Comparison of ENCODE assay signal across 8 cellular contexts in the genomic region with DNA sequence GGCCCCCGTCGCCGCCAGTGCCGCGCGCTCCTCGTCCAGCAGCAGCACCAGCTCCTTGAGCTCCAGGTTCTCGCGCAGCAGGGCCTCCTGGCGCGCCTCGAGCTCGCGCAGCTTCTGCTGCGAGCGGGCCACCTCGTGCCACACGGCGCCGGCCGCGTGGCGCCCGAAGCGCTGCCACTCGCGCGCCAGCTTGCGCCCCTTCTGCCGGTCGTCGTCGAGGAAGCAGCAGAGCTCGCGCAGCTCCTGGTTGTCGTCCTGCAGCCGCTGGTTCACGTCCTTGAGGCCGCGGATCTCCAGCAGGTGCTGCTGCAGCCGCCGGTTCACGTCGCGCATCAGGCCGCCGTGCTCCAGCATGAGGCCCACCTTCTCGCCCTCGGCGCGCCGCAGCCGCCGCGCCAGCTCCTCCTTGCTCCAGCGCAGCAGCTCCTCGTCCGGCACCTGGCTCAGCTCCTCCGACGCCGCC. TPM values are rescaled to one million over a fixed set of nuclear protein-coding genes. Genes with fewer than 3 reads are reported as not detected.
DNase-seq lines count a peak whose midpoint lies in the region; ATAC-seq and TF ChIP-seq lines count a peak whose summit lies in the region.

No MANE protein-coding gene starts in this region.

- H3K9me3 ChIP-seq in HUES48 (ENCODE audit: control insufficient read depth, insufficient read depth, low read length) (no peaks in the 10 kb centered on the region), duodenal mucosa (ENCODE audit: control insufficient read depth in 1 of 2, low read length in 2 of 2) (no peaks in the 10 kb centered on the region), upper lobe of right lung (no peaks in the 10 kb centered on the region)

- H3K4me3 ChIP-seq in GM08714 (ENCODE audit: low read length) = peak overlapping the region; percentile 47; the same call in 1 of the 2 replicates
- H3K4me3 ChIP-seq in HUES48 (ENCODE audit: low read depth, low read length) = peak overlapping the region; percentile 58
- H3K4me3 ChIP-seq in duodenal mucosa (ENCODE audit: low read depth in 1 of 2, low read length in 2 of 2) = peak overlapping the region; percentile 52 to 71
- H3K4me3 ChIP-seq in upper lobe of right lung = peak overlapping the region; percentile 58

- H3K27ac Mint-ChIP-seq in activated B cell treated with CpG ODN at 0.5 μM for 24 hours (no peak overlapping the region), nephron (no peak overlapping the region)

- H3K9me3 Mint-ChIP-seq in activated B cell treated with CpG ODN at 0.5 μM for 24 hours (no peaks in the 10 kb centered on the region), nephron (no peaks in the 10 kb centered on the region)

- ATAC-seq in activated B cell treated with CpG ODN at 0.5 μM for 24 hours (ENCODE audit: low read depth) (no peak), upper lobe of right lung (no peak), GM18498 (IDR thresholded peaks at IDR 0.05; ENCODE audit: unreplicated experiment) (no peak), HG03378 (IDR thresholded peaks at IDR 0.05; ENCODE audit: unreplicated experiment) (no peak)

- no peak overlapping the region for H3K9ac ChIP-seq in HUES48 (ENCODE audit: low read depth, low read length)
- peak overlapping the region in 1 of 2 donors; percentile 47 for H3K9ac ChIP-seq in duodenal mucosa (ENCODE audit: low read depth in 1 of 2, low read length in 2 of 2)

- DNase-seq in activated B cell treated with CpG ODN at 0.5 μM for 24 hours (peak; percentile 54), upper lobe of right lung (peak; percentile 75)

- H3K27me3 ChIP-seq in HUES48 (ENCODE audit: control insufficient read depth, insufficient read depth, low read length) (peaks cover 32% of the 10 kb centered on the region), duodenal mucosa (ENCODE audit: control insufficient read depth in 1 of 2, insufficient read depth in 2 of 2, low read length in 2 of 2) (no peaks in the 10 kb centered on the region), upper lobe of right lung (no peaks in the 10 kb centered on the region)

- H3K27ac ChIP-seq in HUES48 (ENCODE audit: low read depth, low read length) (no peak overlapping the region), duodenal mucosa (ENCODE audit: low read depth, low read length) (no peak overlapping the region), upper lobe of right lung (no peak overlapping the region)

- TF ChIP-seq CTCF in activated B cell treated with CpG ODN at 0.5 μM for 24 hours (IDR thresholded peaks at IDR 0.05) (no peak), nephron (IDR thresholded peaks at IDR 0.05; ENCODE audit: unreplicated experiment in 3 of 3) (no peak), upper lobe of right lung (IDR thresholded peaks at IDR 0.05) (no peak)

- H3K4me1 ChIP-seq in HUES48 (ENCODE audit: control insufficient read depth, insufficient read depth, low read length) (peaks cover 25% of the 10 kb centered on the region), duodenal mucosa (ENCODE audit: control insufficient read depth in 1 of 2, insufficient read depth in 2 of 2, low read length in 2 of 2) (peaks cover 52 to 54% of the 10 kb centered on the region in 2 donors), upper lobe of right lung (peaks cover 39% of the 10 kb centered on the region)

- H3K36me3 ChIP-seq in HUES48 (ENCODE audit: control insufficient read depth, insufficient read depth, low read length) (no peaks in the 10 kb centered on the region), duodenal mucosa (ENCODE audit: control insufficient read depth in 1 of 2, insufficient read depth in 2 of 2, low read length in 2 of 2) (no peaks in the 10 kb centered on the region), upper lobe of right lung (no peaks in the 10 kb centered on the region)

- no peaks in the 10 kb centered on the region for H3K36me3 Mint-ChIP-seq in activated B cell treated with CpG ODN at 0.5 μM for 24 hours (ENCODE audit: low read depth)
- no peaks in the 10 kb centered on the region for H3K36me3 Mint-ChIP-seq in nephron (ENCODE audit: low read depth)

- H3K4me3 Mint-ChIP-seq in activated B cell treated with CpG ODN at 0.5 μM for 24 hours = peak overlapping the region; percentile 53
- H3K4me3 Mint-ChIP-seq in nephron = peak overlapping the region; percentile 55 to 79 (median 76)

- CTCF ChIA-PET in activated B cell treated with CpG ODN at 0.5 μM for 24 hours (lab: Charles Lee) = no interaction called here

- intact Hi-C loops in activated B cell treated with CpG ODN at 0.5 μM for 24 hours (cut with micrococcal nuclease) = loop anchor here (5.0 to 10.0 kb wide), 4 partner anchors 464 to 771 kb away; a partner anchor contains a TSS
- intact Hi-C loops in upper lobe of right lung (cut with DNase I) = no loop called here

- POLR2A ChIA-PET in activated B cell treated with CpG ODN at 0.5 μM for 24 hours (lab: Charles Lee) = interaction anchor here (0.9 to 3.2 kb wide), 3 partner anchors 15 to 122 kb away, joined by 4 to 27 read pairs (median 7); a partner anchor contains a TSS

- H3K27me3 Mint-ChIP-seq in activated B cell treated with CpG ODN at 0.5 μM for 24 hours (no peaks in the 10 kb centered on the region), nephron (ENCODE audit: low read depth) (peaks cover 17% of the 10 kb centered on the region)

- H3K4me1 Mint-ChIP-seq in activated B cell treated with CpG ODN at 0.5 μM for 24 hours (peaks cover 9% of the 10 kb centered on the region), nephron (peaks cover 42% of the 10 kb centered on the region)

RNA-seq across cellular contexts. Expression of a gene that starts 0.5 kb away (rescaled TPM):
- 1.8 and 1.9 TPM in 2 replicates for total RNA-seq in activated B cell treated with CpG ODN at 0.5 μM for 24 hours
- total RNA-seq in upper lobe of right lung = 22.6 TPM

RNA-seq across cellular contexts. Expression of a gene that starts 41.4 kb away (rescaled TPM):
- total RNA-seq in activated B cell treated with CpG ODN at 0.5 μM for 24 hours (not detected in 2 replicates), upper lobe of right lung (1.6 TPM)
